ENCODE assay signal across 9 cellular contexts in genomic region chr20:43925786-43926185, GRCh38. TPM values are rescaled to one million over a fixed set of nuclear protein-coding genes. Genes with fewer than 3 reads are reported as not detected.
DNase-seq lines count a peak whose midpoint lies in the region; ATAC-seq, FAIRE-seq and TF ChIP-seq lines count a peak whose summit lies in the region.
"Had no signal": no experiment of that assay in that cellular context is flagged by ENCODE, and none has a peak within 500 bp of the region (broad histone marks: within the 10 kb centered on the region; RNA-seq: fewer than 3 reads in every experiment).

No MANE protein-coding gene starts in this region.

- H3K4me3 Mint-ChIP-seq in endodermal cell: no peak overlapping the region

- no peak for ATAC-seq in GM19023 (IDR thresholded peaks at IDR 0.05; ENCODE audit: unreplicated experiment)
- no peak for ATAC-seq in GM21447 (IDR thresholded peaks at IDR 0.05; ENCODE audit: unreplicated experiment)

- no peaks in the 10 kb centered on the region for H3K9me3 ChIP-seq in OCI-LY3 (ENCODE audit: insufficient read depth, low read length)
- no peaks in the 10 kb centered on the region for H3K9me3 ChIP-seq in endodermal cell (ENCODE audit: control insufficient read depth, low read length)
- no peaks in the 10 kb centered on the region for H3K9me3 ChIP-seq in esophagus squamous epithelium

- H3K4me2 ChIP-seq in OCI-LY3 (ENCODE audit: low read length): peak overlapping the region; percentile 53

- H3K4me3 ChIP-seq in OCI-LY3 (ENCODE audit: low read length) (peak overlapping the region; percentile 26), endodermal cell (ENCODE audit: low read length) (no peak overlapping the region), esophagus squamous epithelium (no peak overlapping the region)

- H3K36me3 Mint-ChIP-seq in endodermal cell (ENCODE audit: low read depth): no peaks in the 10 kb centered on the region
- H3K36me3 Mint-ChIP-seq: IgD-negative memory B cell had no signal

- peak; percentile 67 for DNase-seq in AG08395 (ENCODE audit: low spot score)
- DNase-seq in endodermal cell: no peak
- no peak for DNase-seq in GM12892 (ENCODE audit: insufficient read length)
- no peak for DNase-seq in esophagus squamous epithelium (lab: John Stamatoyannopoulos, UW)

- H3K36me3 ChIP-seq in OCI-LY3 (replicated peaks; ENCODE audit: low read depth, low read length) (peaks cover 27% of the 10 kb centered on the region), endodermal cell (ENCODE audit: control insufficient read depth, insufficient read depth, low read length) (no peaks in the 10 kb centered on the region), esophagus squamous epithelium (no peaks in the 10 kb centered on the region)

- H3K9ac ChIP-seq in OCI-LY3 (ENCODE audit: low read length) (peak overlapping the region; percentile 21; the same call in 1 of the 2 replicates), endodermal cell (ENCODE audit: extremely low read depth, low read length, poor library complexity, severe bottlenecking) (no peak overlapping the region)

- TF ChIP-seq POLR2A in GM12892 (IDR thresholded peaks at IDR 0.05; ENCODE audit: low read depth, low read length): no peak
- TF ChIP-seq POLR2A in esophagus squamous epithelium (IDR thresholded peaks at IDR 0.05): no peak

- H3K27ac ChIP-seq in OCI-LY3 (ENCODE audit: low read length): no peak overlapping the region
- no peak overlapping the region for H3K27ac ChIP-seq in endodermal cell (ENCODE audit: low read depth, low read length)
- H3K27ac ChIP-seq in esophagus squamous epithelium: peak overlapping the region in 1 of 4 donors; percentile 21

- H4K20me1 ChIP-seq in OCI-LY3 (ENCODE audit: insufficient read depth, low read length): peaks cover 96% of the 10 kb centered on the region

- H3K27me3 Mint-ChIP-seq in endodermal cell (ENCODE audit: insufficient read depth): peaks cover 21% of the 10 kb centered on the region

- TF ChIP-seq CTCF in GM12873 (IDR thresholded peaks at IDR 0.05; ENCODE audit: insufficient read depth, low read depth, low read length, missing control alignments) (peak; percentile 25), OCI-LY3 (IDR thresholded peaks at IDR 0.05; ENCODE audit: low read depth, low read length) (peak; percentile 63), endodermal cell (conservative IDR thresholded peaks at IDR 0.05) (peak; percentile 14), esophagus squamous epithelium (IDR thresholded peaks at IDR 0.05) (no peak)

- H3K27ac Mint-ChIP-seq in endodermal cell: no peak overlapping the region
- H3K27ac Mint-ChIP-seq: IgD-negative memory B cell had no signal

- H2AFZ ChIP-seq in OCI-LY3 (ENCODE audit: low read depth, low read length): no peak overlapping the region

- H3K27me3 ChIP-seq in OCI-LY3 (ENCODE audit: low read depth, low read length) (no peaks in the 10 kb centered on the region), endodermal cell (ENCODE audit: control insufficient read depth, insufficient read depth, low read length, poor library complexity, severe bottlenecking) (no peaks in the 10 kb centered on the region), esophagus squamous epithelium (peaks cover 0 to 78% (median 0%) of the 10 kb centered on the region in 4 donors)

- H3K4me1 ChIP-seq in OCI-LY3 (ENCODE audit: low read length) (peaks cover 45% of the 10 kb centered on the region), endodermal cell (ENCODE audit: control insufficient read depth, insufficient read depth, low read length) (no peaks in the 10 kb centered on the region), esophagus squamous epithelium (peaks cover 0 to 54% (median 17%) of the 10 kb centered on the region in 3 donors)

- 90 to 92% methylated on average over 5 of the region's 5 CpGs for WGBS in endodermal cell (ENCODE audit: insufficient coverage in 1 of 2, insufficient read length in 1 of 2), 2 experiments
- 30 to 41% methylated on average over 5 of the region's 5 CpGs for WGBS in esophagus squamous epithelium, 2 donors

- peaks cover 5% of the 10 kb centered on the region for H3K4me1 Mint-ChIP-seq in endodermal cell

- H3K9me3 Mint-ChIP-seq in endodermal cell: no peaks in the 10 kb centered on the region

- intact Hi-C loops in esophagus squamous epithelium (cut with DNase I): no loop called here

- no peak for FAIRE-seq in GM12892 (lab: Jason Lieb, UNC)

- H3K79me2 ChIP-seq in OCI-LY3 (ENCODE audit: low read length): peaks cover 98% of the 10 kb centered on the region

RNA-seq across cellular contexts. Expression of gene TOX2, which starts 11.1 kb away (rescaled TPM):
- total RNA-seq in endodermal cell: 1 to 10 TPM; 2.4 to 3.4 TPM
- 8.9 TPM for polyA plus RNA-seq in endodermal cell (2013, experiment 1 of 2)
- 8.2 TPM for polyA plus RNA-seq in endodermal cell (2013, experiment 2 of 2)
- polyA plus RNA-seq in GM12892 (2012; ENCODE audit: missing spikeins): 20.8 TPM
- 10 to 100 TPM in 1 of 4 donors, 1 to 10 TPM in 2, under 1 TPM in 1; 0.99 to 22.9 (median 3.1) TPM for total RNA-seq in esophagus squamous epithelium

Comparison
In these comparisons a context has a peak if more than half of its experiments do, and no peak if none do; other contexts are left out.
1. CTCF ChIP-seq: peak in GM12873 (single experiment), OCI-LY3 (single experiment) and endodermal cell (single experiment); none in esophagus squamous epithelium (0 of 6).